Comparison of ENCODE assay signal across 10 cellular contexts in genomic region chr7:23743226-23743625, GRCh38. TPM values are rescaled to one million over a fixed set of nuclear protein-coding genes. Genes with fewer than 3 reads are reported as not detected.
"Had no signal": no experiment of that assay in that cellular context is flagged by ENCODE, and none has a peak within 500 bp of the region (broad histone marks: within the 10 kb centered on the region; RNA-seq: fewer than 3 reads in every experiment).

No MANE protein-coding gene starts in this region.

- FAIRE-seq: H1, H54 had no signal

- ATAC-seq: GM23338 had no signal

- DNase-seq: H9, HCEC 1CT, Karpas-422, KBM-7 had no signal

- H3K27ac ChIP-seq: HL-60, KMS-11 had no signal

- H3K4me3 ChIP-seq: GM23338 had no signal

- H3K9ac ChIP-seq: KMS-11 had no signal

- H2AFZ ChIP-seq: GM23338 had no signal

- H3K4me2 ChIP-seq: GM23338, KMS-11 had no signal

RNA-seq across cellular contexts. Expression of gene STK31, which starts 33.2 kb away (rescaled TPM):
- polyA plus RNA-seq: IgD-negative memory B cell had no signal
